In the genomic region with DNA sequence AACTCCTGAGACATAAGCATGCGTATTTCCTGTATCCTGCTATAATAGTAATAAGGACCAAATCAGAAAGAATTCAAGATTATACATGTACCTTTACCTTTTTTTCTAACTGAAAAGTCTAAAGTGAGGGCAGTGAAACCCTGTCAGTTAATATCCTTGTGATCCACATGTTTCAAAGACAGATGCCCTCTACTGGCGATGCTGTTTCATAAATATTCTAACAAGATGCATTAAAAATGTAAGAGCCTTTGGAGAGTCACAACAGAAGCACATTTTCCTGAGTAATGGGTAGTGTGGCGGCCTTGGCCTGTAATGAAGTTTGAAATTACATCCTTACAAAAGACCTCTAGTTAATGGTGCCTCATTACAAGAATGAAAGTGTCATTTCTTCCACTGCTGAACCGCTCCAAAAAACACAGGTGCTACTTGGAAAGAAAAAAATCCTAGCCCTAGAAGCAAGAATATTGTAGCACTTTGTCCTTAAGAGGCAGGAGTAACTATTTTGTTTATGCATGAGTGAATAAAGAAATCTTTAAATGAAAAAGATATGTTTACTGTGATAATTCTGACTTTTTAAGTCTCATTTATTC, we compare ENCODE assay signal across 1 cellular context.
TF ChIP-seq lines count a peak whose summit lies in the region.

No MANE protein-coding gene starts in this region.

TF ChIP-seq in GM23338, 12 proteins besides CTCF, POLR2A, EP300 and RAD21 (continued from another document):
- TF ChIP-seq ZNF114 (CRISPR knock-in tag; IDR thresholded peaks at IDR 0.05) (no peak), EZH2 (IDR thresholded peaks at IDR 0.05; ENCODE audit: low read depth, unreplicated experiment) (no peak), POLR2AphosphoS5 (IDR thresholded peaks at IDR 0.05; ENCODE audit: low read depth) (no peak)
